8 cellular contexts compared by ENCODE assay signal in the genomic region with DNA sequence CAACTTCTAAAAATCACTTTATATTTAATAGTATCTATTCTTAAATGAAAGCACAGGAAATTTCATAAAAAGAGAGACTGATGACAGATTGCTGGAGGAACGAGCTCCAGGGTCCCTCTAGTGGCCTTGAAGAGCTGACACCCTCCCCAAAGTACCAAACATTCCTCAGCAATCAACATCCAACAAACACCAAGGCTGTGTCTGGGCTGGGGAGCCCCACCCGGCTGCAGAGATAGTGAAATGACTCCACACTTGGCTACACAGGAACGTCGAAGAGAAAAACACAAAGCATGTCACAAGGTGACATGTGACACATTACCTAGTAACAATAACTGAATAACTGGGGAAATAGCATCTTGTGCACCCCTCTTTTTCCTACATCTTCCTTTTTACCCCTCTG. TPM values are rescaled to one million over a fixed set of nuclear protein-coding genes. Genes with fewer than 3 reads are reported as not detected.
DNase-seq lines count a peak whose midpoint lies in the region; ATAC-seq and TF ChIP-seq lines count a peak whose summit lies in the region.

No MANE protein-coding gene starts in this region.

- no peaks in the 10 kb centered on the region for H3K79me2 ChIP-seq in SU-DHL-6 (ENCODE audit: insufficient read depth, low read length)
- H3K79me2 ChIP-seq in neural cell (replicated peaks; ENCODE audit: insufficient read depth, low read length) = no peaks in the 10 kb centered on the region

- no peak overlapping the region for H3K27ac ChIP-seq in cardiac muscle cell
- H3K27ac ChIP-seq in HL-60 (replicated peaks) = no peak overlapping the region
- H3K27ac ChIP-seq in SU-DHL-6 (ENCODE audit: low read depth, low read length) = no peak overlapping the region
- no peak overlapping the region for H3K27ac ChIP-seq in neural cell (ENCODE audit: low read length)
- H3K27ac ChIP-seq in aorta (ENCODE audit: low read depth in 1 of 2, low read length in 2 of 2) = no peak overlapping the region

- no peaks in the 10 kb centered on the region for H3K36me3 ChIP-seq in cardiac muscle cell
- H3K36me3 ChIP-seq in SU-DHL-6 (ENCODE audit: low read length) = 0 out of 2 replicates have a peak, but pooled peaks cover 3% of the 10 kb centered on the region
- H3K36me3 ChIP-seq in neural cell (ENCODE audit: insufficient read depth, low read length) = no peaks in the 10 kb centered on the region
- no peaks in the 10 kb centered on the region for H3K36me3 ChIP-seq in aorta (ENCODE audit: control insufficient read depth in 1 of 2, insufficient read depth in 2 of 2, low read length in 1 of 2)

- ATAC-seq in Right ventricle myocardium inferior (no peak), GM21529 (IDR thresholded peaks at IDR 0.05; ENCODE audit: unreplicated experiment) (peak; percentile 93), aorta (ENCODE audit: low FRiP score) (no peak)

- 1 to 10% methylated on average over 4 of the region's 4 CpGs for WGBS in aorta, 2 donors

- H3K4me2 ChIP-seq in SU-DHL-6 (ENCODE audit: low read depth, low read length, poor library complexity, severe bottlenecking) (no peak overlapping the region), neural cell (ENCODE audit: low read length) (no peak overlapping the region)

- H4K20me1 ChIP-seq in SU-DHL-6 (ENCODE audit: low read depth, low read length) (no peaks in the 10 kb centered on the region), neural cell (ENCODE audit: insufficient read depth) (no peaks in the 10 kb centered on the region)

- H3K9ac ChIP-seq in SU-DHL-6 (ENCODE audit: low read length) = no peak overlapping the region
- no peak overlapping the region for H3K9ac ChIP-seq in neural cell (ENCODE audit: low read length)

- H2AFZ ChIP-seq in SU-DHL-6 (ENCODE audit: low read depth, low read length, severe bottlenecking) (no peak overlapping the region), neural cell (ENCODE audit: low read depth, low read length) (no peak overlapping the region)

- no peak for TF ChIP-seq EP300 in neural cell (conservative IDR thresholded peaks at IDR 0.05; ENCODE audit: poor library complexity, severe bottlenecking)

- H3K9me2 ChIP-seq in SU-DHL-6 (replicated peaks; ENCODE audit: insufficient read depth, low read length) (no peaks in the 10 kb centered on the region), neural cell (ENCODE audit: insufficient read depth, low read length) (no peaks in the 10 kb centered on the region)

- H3K27me3 ChIP-seq in cardiac muscle cell (no peaks in the 10 kb centered on the region), HL-60 (ENCODE audit: insufficient read depth, poor library complexity, severe bottlenecking) (no peaks in the 10 kb centered on the region), SU-DHL-6 (ENCODE audit: low read length) (no peaks in the 10 kb centered on the region), neural cell (ENCODE audit: insufficient read depth, low read depth, low read length) (no peaks in the 10 kb centered on the region), aorta (ENCODE audit: control insufficient read depth in 1 of 2, insufficient read depth in 2 of 2, low read length in 1 of 2) (no peaks in the 10 kb centered on the region)

- peak; percentile 70 to 76 for DNase-seq in cardiac muscle cell (ENCODE audit: low read depth in 1 of 2, low spot score in 1 of 2)
- no peak for DNase-seq in Right ventricle myocardium inferior (ENCODE audit: missing footprints)
- DNase-seq in HL-60 (ENCODE audit: low read depth in 1 of 2, low spot score in 1 of 2) = peak in 1 of 2 experiments; percentile 27
- peak; percentile 92 to 93 for DNase-seq in erythroblast (lab: John Stamatoyannopoulos, UW)
- no peak for DNase-seq in aorta

- TF ChIP-seq CTCF in cardiac muscle cell (IDR thresholded peaks at IDR 0.05; ENCODE audit: low read depth, low read length) (peak; percentile 84), HL-60 (IDR thresholded peaks at IDR 0.05; ENCODE audit: insufficient read depth, low read length) (peak; percentile 75), SU-DHL-6 (IDR thresholded peaks at IDR 0.05; ENCODE audit: insufficient read depth, low read length, poor library complexity, severe bottlenecking) (peak; percentile 38), neural cell (IDR thresholded peaks at IDR 0.05; ENCODE audit: poor library complexity, severe bottlenecking) (peak; percentile 61)

- H3K4me1 ChIP-seq in cardiac muscle cell (ENCODE audit: low read depth) (peaks cover 8% of the 10 kb centered on the region), aorta (ENCODE audit: control insufficient read depth in 1 of 2, insufficient read depth in 2 of 2, low read length in 2 of 2) (no peaks in the 10 kb centered on the region)

- peak; percentile 54 for TF ChIP-seq RAD21 in neural cell (conservative IDR thresholded peaks at IDR 0.05)

- H3K4me3 ChIP-seq in cardiac muscle cell = no peak overlapping the region
- H3K4me3 ChIP-seq in HL-60 (replicated peaks; ENCODE audit: insufficient read depth, low read length) = no peak overlapping the region
- no peak overlapping the region for H3K4me3 ChIP-seq in SU-DHL-6 (ENCODE audit: insufficient read depth, low read length, poor library complexity, severe bottlenecking)
- no peak overlapping the region for H3K4me3 ChIP-seq in neural cell (ENCODE audit: low read length)
- H3K4me3 ChIP-seq in aorta (ENCODE audit: low read length in 2 of 2) = no peak overlapping the region

- no peak for TF ChIP-seq POLR2A in erythroblast (IDR thresholded peaks at IDR 0.05; ENCODE audit: low read length)

- no peaks in the 10 kb centered on the region for H3F3A ChIP-seq in SU-DHL-6 (ENCODE audit: insufficient read depth)
- H3F3A ChIP-seq in neural cell (ENCODE audit: insufficient read depth, low read length, poor library complexity, severe bottlenecking) = no peaks in the 10 kb centered on the region

- intact Hi-C loops in Right ventricle myocardium inferior (cut with DNase I) = no loop called here
- intact Hi-C loops in aorta (cut with DNase I) = no loop called here

- no peaks in the 10 kb centered on the region for H3K9me3 ChIP-seq in cardiac muscle cell (ENCODE audit: low read depth)
- no peaks in the 10 kb centered on the region for H3K9me3 ChIP-seq in SU-DHL-6 (ENCODE audit: insufficient read depth, low read length)
- H3K9me3 ChIP-seq in neural cell (ENCODE audit: low read length) = no peaks in the 10 kb centered on the region
- H3K9me3 ChIP-seq in aorta (ENCODE audit: control insufficient read depth, low read length) = no peaks in the 10 kb centered on the region

TF ChIP-seq in neural cell, 6 proteins besides CTCF, POLR2A, EP300 and RAD21:
- TF ChIP-seq SMC3 (conservative IDR thresholded peaks at IDR 0.05; ENCODE audit: poor library complexity) (peak; percentile 53), POLR2AphosphoS5 (IDR thresholded peaks at IDR 0.05) (no peak)

RNA-seq across cellular contexts. Expression of a gene that starts 45.6 kb away (rescaled TPM):
- 20.4 and 24.5 TPM in 2 replicates for total RNA-seq in cardiac muscle cell
- polyA plus RNA-seq in cardiac muscle cell = 18.5 and 22.8 TPM in 2 replicates
- 3.1 TPM for total RNA-seq in Right ventricle myocardium inferior
- polyA plus RNA-seq in neural cell = 0.53 TPM in 1 of 2 replicates, not detected in the other
- 0.81 and 0.97 TPM in 2 replicates for polyA minus RNA-seq in neural cell
- 10 to 100 TPM; 16.5 to 31.3 TPM for total RNA-seq in aorta
- polyA plus RNA-seq in aorta = 1 to 10 TPM; 1.2 to 2.6 TPM

Comparison
In these comparisons a context has a peak if more than half of its experiments do, and no peak if none do; other contexts are left out.
1. DNase-seq: peak in cardiac muscle cell (2 of 2) and erythroblast (2 of 2); none in Right ventricle myocardium inferior (single experiment) and aorta (0 of 2).
2. Peak in every context shown above with its lines, with median percentiles within 50 percentile points of each other: CTCF ChIP-seq.